8 cellular contexts compared by ENCODE assay signal in the genomic region with DNA sequence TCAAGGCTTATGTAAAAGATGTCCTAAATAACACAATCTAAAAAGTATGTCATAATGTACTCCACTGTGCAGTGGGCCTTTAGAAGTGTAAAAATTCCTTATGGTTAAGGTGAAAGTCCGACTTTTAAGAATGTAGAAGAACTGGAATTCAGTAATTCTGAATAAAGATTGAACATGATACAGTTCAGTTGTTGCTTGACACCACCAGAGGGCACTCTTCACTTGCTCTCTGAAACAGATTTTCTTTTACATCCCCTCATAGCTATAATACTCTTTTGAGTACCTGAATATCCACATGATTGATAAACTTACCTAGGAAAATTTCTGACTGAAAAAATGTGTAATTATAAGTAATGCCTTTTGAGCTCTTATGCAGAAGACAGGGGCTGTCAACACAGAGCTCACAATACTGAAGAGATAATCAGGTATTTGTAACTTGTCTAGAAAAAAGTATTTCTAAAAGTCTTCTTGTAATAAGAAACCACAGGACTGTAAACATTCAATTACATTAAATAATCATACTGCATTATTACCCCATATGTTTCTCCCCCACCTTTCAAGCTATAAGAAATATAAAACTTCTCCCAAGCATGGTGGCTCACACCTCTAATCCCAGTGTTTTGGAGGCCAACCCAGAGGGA.
DNase-seq lines count a peak whose midpoint lies in the region; ATAC-seq and TF ChIP-seq lines count a peak whose summit lies in the region.

No MANE protein-coding gene starts in this region.

- H4K20me1 ChIP-seq in Karpas-422 (ENCODE audit: insufficient read depth, low read depth, low read length) (no peaks in the 10 kb centered on the region), PC-9 (ENCODE audit: insufficient read depth) (no peaks in the 10 kb centered on the region)

- no peak overlapping the region for H4K8ac ChIP-seq in mesendoderm (ENCODE audit: low read depth, low read length)

- no peaks in the 10 kb centered on the region for H3K9me2 ChIP-seq in Karpas-422 (replicated peaks; ENCODE audit: insufficient read depth, low read length)
- no peaks in the 10 kb centered on the region for H3K9me2 ChIP-seq in PC-9 (ENCODE audit: insufficient read depth)

- H2AFZ ChIP-seq in Karpas-422 (ENCODE audit: low read length) (no peak overlapping the region), PC-9 (no peak overlapping the region)

- H3K4ac ChIP-seq in mesendoderm (ENCODE audit: low read depth, low read length): no peak overlapping the region

- H3K9me3 ChIP-seq in Karpas-422 (ENCODE audit: low read length) (no peaks in the 10 kb centered on the region), PC-9 (ENCODE audit: insufficient read depth, low read depth) (no peaks in the 10 kb centered on the region)

- H3K4me1 ChIP-seq in Karpas-422 (ENCODE audit: low read length): no peaks in the 10 kb centered on the region
- H3K4me1 ChIP-seq in PC-9 (replicated peaks; ENCODE audit: insufficient read depth): peaks cover 4% of the 10 kb centered on the region; the same call in 1 of the 2 replicates
- H3K4me1 ChIP-seq in mesendoderm (ENCODE audit: control insufficient read depth, low read depth, low read length): no peaks in the 10 kb centered on the region

- H3K79me1 ChIP-seq in mesendoderm (ENCODE audit: low read length): no peaks in the 10 kb centered on the region

- H2BK15ac ChIP-seq in mesendoderm (replicated peaks; ENCODE audit: low read depth): no peak overlapping the region

- H3K18ac ChIP-seq in mesendoderm (ENCODE audit: low read length): no peak overlapping the region

- CTCF ChIA-PET in PC-9 (lab: Charles Lee): interaction anchor here (0.7 to 2.1 kb wide), 6 partner anchors 10 to 336 kb away, joined by 3 to 9 read pairs (median 4); a partner anchor contains a TSS

- peak; percentile 96 for TF ChIP-seq CTCF in PC-9 (conservative IDR thresholded peaks at IDR 0.05)
- peak; percentile 84 to 99 (median 93) for TF ChIP-seq CTCF in dorsolateral prefrontal cortex (IDR thresholded peaks at IDR 0.05 in 54 of 56, conservative IDR thresholded peaks at IDR 0.05 in 2 of 56; ENCODE audit: low read depth in 1 of 56, partially characterized antibody in 56 of 56)

- H2AK5ac ChIP-seq in mesendoderm (ENCODE audit: low read length): no peak overlapping the region

- intact Hi-C loops in PC-9 (cut with micrococcal nuclease; ENCODE audit: unreplicated experiment): loop anchor here (1.0 kb wide), 3 partner anchors 276 to 337 kb away; a partner anchor contains a TSS
- intact Hi-C loops in dorsolateral prefrontal cortex (cut with DNase I): loop anchor here (1.0 to 10.0 kb wide), 6 partner anchors 276 to 560 kb away; a partner anchor contains a TSS

- no CpG with 5 or more reads among the region's 1 CpG for WGBS in mesendoderm (ENCODE audit: extremely low coverage, insufficient coverage, low lambda C conversion rate)

- DNase-seq in NCI-H510A treated with DMSO at 0.1 percent for 48 hours (lab: John Stamatoyannopoulos, UW) (peak; percentile 48), NCI-H510A (lab: John Stamatoyannopoulos, UW) (no peak), Karpas-422 (peak; percentile 84), PC-9 (peak; percentile 16 to 75), dorsolateral prefrontal cortex (peak in 4 of 10 donors; percentile 13 to 39 (median 29)), mesendoderm (peak; percentile 45)

- no peaks in the 10 kb centered on the region for H3K27me3 ChIP-seq in Karpas-422 (ENCODE audit: low read length)
- H3K27me3 ChIP-seq in PC-9 (ENCODE audit: insufficient read depth, low read depth): no peaks in the 10 kb centered on the region
- H3K27me3 ChIP-seq in dorsolateral prefrontal cortex: no peaks in the 10 kb centered on the region
- H3K27me3 ChIP-seq in mesendoderm (ENCODE audit: insufficient read depth, low read length, poor library complexity): no peaks in the 10 kb centered on the region

- no peak overlapping the region for H3K23ac ChIP-seq in mesendoderm (ENCODE audit: low read length)

- POLR2A ChIA-PET in PC-9 (lab: Charles Lee; ENCODE audit: unreplicated experiment): interaction anchor here (0.6 kb wide), 1 partner anchor 273 kb away, joined by 3 read pairs; no protein-coding TSS in a partner anchor

- no peak overlapping the region for H2BK120ac ChIP-seq in mesendoderm (ENCODE audit: low read depth, low read length)

- no peak overlapping the region for H2BK5ac ChIP-seq in mesendoderm (ENCODE audit: low read length)

- H3K36me3 ChIP-seq in Karpas-422 (ENCODE audit: insufficient read depth, low read length) (no peaks in the 10 kb centered on the region), PC-9 (ENCODE audit: low read depth) (no peaks in the 10 kb centered on the region), mesendoderm (ENCODE audit: control insufficient read depth, insufficient read depth, low read length) (no peaks in the 10 kb centered on the region)

- H3K4me2 ChIP-seq in Karpas-422 (ENCODE audit: low read depth, low read length, poor library complexity, severe bottlenecking) (no peak overlapping the region), PC-9 (peak overlapping the region; percentile 25), mesendoderm (ENCODE audit: low read length) (no peak overlapping the region)

- H3K79me2 ChIP-seq in Karpas-422 (ENCODE audit: low read length): no peaks in the 10 kb centered on the region
- H3K79me2 ChIP-seq in PC-9 (ENCODE audit: low read depth): no peaks in the 10 kb centered on the region
- H3K79me2 ChIP-seq in mesendoderm (ENCODE audit: control insufficient read depth, insufficient read depth, low read length): no peaks in the 10 kb centered on the region

- no TSS peak for BruUV-seq in PC-9 (replicated peaks; lab: Mats Ljungman, UMichigan)

- no peaks in the 10 kb centered on the region; the same call in 1 of the 2 replicates for H3F3A ChIP-seq in PC-9 (ENCODE audit: insufficient read depth, low read depth)

- ATAC-seq in GM19395 (IDR thresholded peaks at IDR 0.05; ENCODE audit: unreplicated experiment) (peak; percentile 81), HG03457 (IDR thresholded peaks at IDR 0.05; ENCODE audit: unreplicated experiment) (no peak)

- no peak overlapping the region for H4K5ac ChIP-seq in mesendoderm (ENCODE audit: low read length)

- H3K27ac ChIP-seq in Karpas-422 (ENCODE audit: low read length): no peak overlapping the region
- H3K27ac ChIP-seq in PC-9: no peak overlapping the region
- no peak overlapping the region for H3K27ac ChIP-seq in dorsolateral prefrontal cortex
- no peak overlapping the region for H3K27ac ChIP-seq in mesendoderm (ENCODE audit: low read depth, low read length)

- no peak overlapping the region for H3K9ac ChIP-seq in Karpas-422 (ENCODE audit: low read length)
- H3K9ac ChIP-seq in mesendoderm (ENCODE audit: low read length): no peak overlapping the region

- H3K4me3 ChIP-seq in Karpas-422 (ENCODE audit: low read length) (no peak overlapping the region), PC-9 (no peak overlapping the region), dorsolateral prefrontal cortex (no peak overlapping the region), mesendoderm (ENCODE audit: low read length) (no peak overlapping the region)

- no peak overlapping the region for H3K56ac ChIP-seq in mesendoderm (ENCODE audit: low read length)
